Comparison of ENCODE assay signal across 2 cellular contexts in the genomic region with DNA sequence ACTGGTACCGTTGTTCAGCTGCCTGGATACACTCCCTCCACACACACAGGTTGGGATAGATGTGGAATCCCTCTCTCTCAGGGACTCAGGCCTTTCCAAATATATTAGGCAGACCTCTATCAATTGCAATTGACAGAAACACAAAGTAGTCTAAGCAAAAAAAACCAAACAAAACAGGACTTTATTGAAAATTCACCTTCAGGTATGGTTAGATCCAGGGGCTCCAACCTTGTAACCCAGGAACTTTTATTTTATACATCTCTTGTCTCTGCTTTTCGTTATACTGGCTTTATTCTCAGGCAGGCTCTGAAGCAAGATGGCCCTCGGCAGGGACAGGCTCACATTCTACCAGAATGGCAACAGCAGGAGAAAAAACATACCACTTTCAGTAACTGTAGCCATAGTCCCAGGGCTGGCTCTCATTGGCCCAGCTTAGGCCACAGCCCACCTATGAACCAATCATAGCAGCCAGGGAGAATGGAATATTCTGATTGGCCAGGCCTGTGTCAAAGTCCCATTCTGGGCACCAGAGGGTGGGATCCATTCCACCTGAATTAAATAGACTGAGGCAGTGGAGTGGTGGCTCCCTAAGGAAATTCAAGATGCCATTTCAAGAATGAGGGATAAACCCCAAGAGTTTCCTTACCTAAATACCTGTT.
TF ChIP-seq lines count a peak whose summit lies in the region.

No MANE protein-coding gene starts in this region.

TF ChIP-seq in IMR-90, 13 proteins besides CTCF, POLR2A, EP300 and RAD21:
- TF ChIP-seq, protein P1, sequence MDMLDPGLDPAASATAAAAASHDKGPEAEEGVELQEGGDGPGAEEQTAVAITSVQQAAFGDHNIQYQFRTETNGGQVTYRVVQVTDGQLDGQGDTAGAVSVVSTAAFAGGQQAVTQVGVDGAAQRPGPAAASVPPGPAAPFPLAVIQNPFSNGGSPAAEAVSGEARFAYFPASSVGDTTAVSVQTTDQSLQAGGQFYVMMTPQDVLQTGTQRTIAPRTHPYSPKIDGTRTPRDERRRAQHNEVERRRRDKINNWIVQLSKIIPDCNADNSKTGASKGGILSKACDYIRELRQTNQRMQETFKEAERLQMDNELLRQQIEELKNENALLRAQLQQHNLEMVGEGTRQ (IDR thresholded peaks at IDR 0.05; ENCODE audit: low read depth, low read length) = no peak
- TF ChIP-seq RFX5 (IDR thresholded peaks at IDR 0.05; ENCODE audit: low read depth, low read length) (no peak), MXI1 (IDR thresholded peaks at IDR 0.05; ENCODE audit: borderline replicate concordance, low read depth, low read length) (no peak), MAFK (IDR thresholded peaks at IDR 0.05; ENCODE audit: low read depth, low read length) (no peak), BHLHE40 (IDR thresholded peaks at IDR 0.05; ENCODE audit: low read depth, low read length) (no peak), SMC3 (IDR thresholded peaks at IDR 0.05; ENCODE audit: low read depth, low read length) (no peak), NFE2L2 (IDR thresholded peaks at IDR 0.05; ENCODE audit: low read depth, low read length) (no peak), CHD1 (IDR thresholded peaks at IDR 0.05; ENCODE audit: low read depth, low read length) (no peak), CEBPB (IDR thresholded peaks at IDR 0.05; ENCODE audit: low read depth, low read length) (no peak), MAZ (IDR thresholded peaks at IDR 0.05; ENCODE audit: borderline replicate concordance, low read depth, low read length) (no peak)
TF ChIP-seq in IMR-90: peak in this region for 0.

TF ChIP-seq in K562, 482 proteins besides CTCF, POLR2A, EP300 and RAD21:
- TF ChIP-seq RBM25 (IDR thresholded peaks at IDR 0.05; ENCODE audit: low read depth, low read length, severe bottlenecking) = peak; percentile 50
- no peak for TF ChIP-seq ESRRB (CRISPR knock-in tag; IDR thresholded peaks at IDR 0.05; ENCODE audit: borderline replicate concordance)
- peak; percentile 81 for TF ChIP-seq NFYB (IDR thresholded peaks at IDR 0.05; ENCODE audit: extremely low read depth, insufficient read length)
